1 cellular context compared by ENCODE assay signal in genomic region chr17:49361129-49361901, GRCh38.
TF ChIP-seq lines count a peak whose summit lies in the region.

No MANE protein-coding gene starts in this region.

TF ChIP-seq in K562, 482 proteins besides CTCF, POLR2A, EP300 and RAD21 (continued from another document and continues in another):
- TF ChIP-seq ZNF395 (CRISPR knock-in tag; IDR thresholded peaks at IDR 0.05) (peak; percentile 48; the same call in 1 of the 2 replicates), SNAPC5 (CRISPR knock-in tag; IDR thresholded peaks at IDR 0.05) (no peak), ZNF224 (CRISPR knock-in tag; IDR thresholded peaks at IDR 0.05) (no peak), SMARCE1 (IDR thresholded peaks at IDR 0.05) (peak; percentile 63; the same call in 1 of the 2 replicates), ZNF280B (CRISPR knock-in tag; IDR thresholded peaks at IDR 0.05) (no peak), HDAC1 (IDR thresholded peaks at IDR 0.05) (peak in 1 of 2 experiments; percentile 57; a peak in 2 of 4 replicates), PRMT5 (CRISPR knock-in tag; IDR thresholded peaks at IDR 0.05) (no peak), TRIM25 (IDR thresholded peaks at IDR 0.05; ENCODE audit: borderline replicate concordance) (no peak), ZBTB33 (CRISPR knock-in tag; IDR thresholded peaks at IDR 0.05) (no peak), CBX2 (IDR thresholded peaks at IDR 0.05; ENCODE audit: insufficient read depth, low read length, poor library complexity, severe bottlenecking) (no peak), KDM4B (IDR thresholded peaks at IDR 0.05; ENCODE audit: borderline replicate concordance in 2 of 2, low read depth in 1 of 2) (peak in 1 of 2 experiments; percentile 56; a peak in 1 of 4 replicates), ZBTB11 (CRISPR knock-in tag; IDR thresholded peaks at IDR 0.05) (no peak; a peak in 1 of 6 replicates), ZHX1 (conservative IDR thresholded peaks at IDR 0.05; ENCODE audit: low read length) (no peak), NFIC (IDR thresholded peaks at IDR 0.05) (no peak; the same call in 1 of the 2 replicates), CBFA2T3 (IDR thresholded peaks at IDR 0.05) (peak; percentile 77), C11orf30 (IDR thresholded peaks at IDR 0.05; ENCODE audit: low read depth) (no peak), RFX7 (CRISPR knock-in tag; IDR thresholded peaks at IDR 0.05) (no peak), BRF2 (IDR thresholded peaks at IDR 0.05; ENCODE audit: borderline replicate concordance, insufficient read depth, insufficient read length) (no peak), DMBX1 (CRISPR knock-in tag; IDR thresholded peaks at IDR 0.05; ENCODE audit: borderline replicate concordance) (no peak), GABPB1 (CRISPR knock-in tag; IDR thresholded peaks at IDR 0.05) (no peak), CBX1 (IDR thresholded peaks at IDR 0.05; ENCODE audit: low read depth) (no peak), PHB2 (IDR thresholded peaks at IDR 0.05; ENCODE audit: low read depth) (no peak), GABPA (tag; conservative IDR thresholded peaks at IDR 0.05; ENCODE audit: low read depth) (no peak), THRAP3 (IDR thresholded peaks at IDR 0.05; ENCODE audit: borderline replicate concordance) (no peak), L3MBTL2 (IDR thresholded peaks at IDR 0.05) (no peak), ZNF347 (CRISPR knock-in tag; IDR thresholded peaks at IDR 0.05; ENCODE audit: low read depth) (no peak), ZNF507 (tag; conservative IDR thresholded peaks at IDR 0.05) (no peak), ZNF717 (CRISPR knock-in tag; IDR thresholded peaks at IDR 0.05) (no peak), ZNF134 (CRISPR knock-in tag; conservative IDR thresholded peaks at IDR 0.05) (no peak), SREBF2 (CRISPR knock-in tag; IDR thresholded peaks at IDR 0.05) (no peak), ZKSCAN1 (IDR thresholded peaks at IDR 0.05; ENCODE audit: low read depth, low read length) (no peak), CCNT2 (IDR thresholded peaks at IDR 0.05; ENCODE audit: borderline replicate concordance, extremely low read depth, insufficient read length, low read depth, low read length) (peak; percentile 45), NR3C1 (CRISPR knock-in tag; IDR thresholded peaks at IDR 0.05) (no peak), ZFPM2 (CRISPR knock-in tag; IDR thresholded peaks at IDR 0.05) (no peak), PHF8 (IDR thresholded peaks at IDR 0.05; ENCODE audit: borderline replicate concordance, low read length) (no peak), GTF2E2 (tag; IDR thresholded peaks at IDR 0.05) (no peak), ZNF695 (CRISPR knock-in tag; IDR thresholded peaks at IDR 0.05) (no peak), NCOA1 (IDR thresholded peaks at IDR 0.05; ENCODE audit: low read depth) (no peak), RBM14 (IDR thresholded peaks at IDR 0.05; ENCODE audit: borderline replicate concordance, insufficient read depth, low read depth, low read length) (no peak), UBTF (IDR thresholded peaks at IDR 0.05; ENCODE audit: borderline replicate concordance in 1 of 2, low read depth in 2 of 2, low read length in 2 of 2) (peak; percentile 69 to 80), THRA (IDR thresholded peaks at IDR 0.05) (no peak), FUS (optimal IDR thresholded peaks at IDR 0.05; ENCODE audit: low read depth, low read length) (no peak), PCBP1 (IDR thresholded peaks at IDR 0.05; ENCODE audit: low read depth, low read length, poor library complexity, severe bottlenecking) (no peak), ETV5 (CRISPR knock-in tag; IDR thresholded peaks at IDR 0.05; ENCODE audit: low read depth) (no peak)
